Comparison of ENCODE assay signal across 8 cellular contexts in the genomic region with DNA sequence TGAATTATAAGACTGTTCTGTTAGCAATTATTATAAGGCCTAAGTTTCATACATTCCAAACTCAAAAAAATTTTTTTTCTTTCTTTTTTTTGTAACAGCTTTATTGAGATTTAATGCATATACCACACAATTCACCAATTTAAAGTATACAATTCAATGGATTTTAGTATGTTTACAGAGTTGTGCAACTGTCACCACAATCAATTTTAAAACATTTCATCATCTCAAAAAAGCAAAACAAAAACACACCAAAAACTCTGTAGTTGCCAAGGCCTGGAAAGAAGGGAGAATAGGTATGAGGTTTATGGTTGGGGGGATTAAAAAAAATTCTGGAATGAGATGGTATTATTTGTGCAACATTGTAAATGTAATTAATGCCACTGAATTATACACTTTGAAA. TPM values are rescaled to one million over a fixed set of nuclear protein-coding genes. Genes with fewer than 3 reads are reported as not detected.
A peak's percentile ranks its signal among the peaks of the same experiment; 100 is the strongest.
DNase-seq lines count a peak whose midpoint lies in the region; ATAC-seq, FAIRE-seq and TF ChIP-seq lines count a peak whose summit lies in the region.
"Not testable (repeated sequence)": the region's sequence is repeated elsewhere in the genome, so short reads cannot be mapped to it uniquely, and the experiment has no call there.

No MANE protein-coding gene starts in this region.

- not testable (repeated sequence) for TF ChIP-seq EP300 in K562 (IDR thresholded peaks at IDR 0.05; ENCODE audit: low read length)

- not testable (repeated sequence) for H3K27ac ChIP-seq in K562 (ENCODE audit: extremely low read depth, low read depth, low read length); kidney (ENCODE audit: low read depth in 2 of 2, low read length in 2 of 2); right lobe of liver
- H3K27ac ChIP-seq in gastrocnemius medialis = peak overlapping the region in 3 of 4 donors; percentile 43 to 65 (median 64)

- ATAC-seq in K562, gastrocnemius medialis: not testable (repeated sequence)
- ATAC-seq in right lobe of liver = peak in 3 of 4 donors; percentile 40 to 74 (median 61)

- H3K9ac ChIP-seq in K562 (ENCODE audit: insufficient read depth in 1 of 2, low read depth in 2 of 2, low read length in 2 of 2); kidney (ENCODE audit: low read length in 2 of 2): not testable (repeated sequence)

- not testable (repeated sequence) for H3K27me3 ChIP-seq in K562 (ENCODE audit: control insufficient read depth in 2 of 2, insufficient read depth in 2 of 2, low read length in 2 of 2); right lobe of liver; gastrocnemius medialis

- not testable (repeated sequence) for BruUV-seq in K562 (replicated peaks; lab: Mats Ljungman, UMichigan)

- not testable (repeated sequence) for H3K9me3 ChIP-seq in K562 (replicated peaks; ENCODE audit: control insufficient read depth, insufficient read depth, low read depth, low read length); kidney (ENCODE audit: control insufficient read depth in 1 of 2, low read length in 2 of 2); right lobe of liver; gastrocnemius medialis

- in situ Hi-C loops in K562 (cut with MboI) = not testable (repeated sequence)
- in situ Hi-C loops in gastrocnemius medialis (cut with MboI; ENCODE audit: low sequenced_read_pairs in 4 of 4) = loop anchor here in 2 of 4 donors (10.0 to 25.0 kb wide), 2 partner anchors 117 to 314 kb away; no protein-coding TSS in a partner anchor

- not testable (repeated sequence) for H3K9me1 ChIP-seq in K562 (ENCODE audit: control insufficient read depth, insufficient read depth, low read length)

- POLR2A ChIA-PET in K562 (lab: Yijun Ruan, JAX) = not testable (repeated sequence)

- H3K36me3 ChIP-seq in K562 (ENCODE audit: control insufficient read depth, insufficient read depth, low read length); kidney (ENCODE audit: control insufficient read depth in 1 of 2, insufficient read depth in 2 of 2, low read length in 2 of 2); right lobe of liver: not testable (repeated sequence)
- peaks cover 0 to 46% of the 10 kb centered on the region in 2 donors for H3K36me3 ChIP-seq in gastrocnemius medialis

- TF ChIP-seq RAD21 in K562 (CRISPR knock-in tag; conservative IDR thresholded peaks at IDR 0.05 in 1 of 2, IDR thresholded peaks at IDR 0.05 in 1 of 2) = not testable (repeated sequence)

- not testable (repeated sequence) for H3K4me3 ChIP-seq in K562; kidney (ENCODE audit: low read length in 2 of 2); right lobe of liver; gastrocnemius medialis

- not testable (repeated sequence) for H2AFZ ChIP-seq in K562 (ENCODE audit: low read depth, low read length)

- FAIRE-seq in D721Med (lab: Jason Lieb, UNC) (peak; percentile 84), GM12892 (lab: Jason Lieb, UNC) (peak; percentile 66), HTR-8/SVneo (lab: Jason Lieb, UNC) (peak; percentile 16), K562 (lab: Jason Lieb, UNC) (peak; percentile 26), endometrium (lab: Jason Lieb, UNC) (peak; percentile 67), kidney (lab: Jason Lieb, UNC) (peak; percentile 61)

- TF ChIP-seq POLR2A in GM12892 (IDR thresholded peaks at IDR 0.05; ENCODE audit: low read depth, low read length); K562 (conservative IDR thresholded peaks at IDR 0.05); right lobe of liver (IDR thresholded peaks at IDR 0.05); gastrocnemius medialis (IDR thresholded peaks at IDR 0.05): not testable (repeated sequence)

- H4K20me1 ChIP-seq in K562 (replicated peaks; ENCODE audit: control insufficient read depth, insufficient read depth, low read length) = not testable (repeated sequence)

- not testable (repeated sequence) for H3K79me2 ChIP-seq in K562 (ENCODE audit: control insufficient read depth, insufficient read depth, low read length)

- H3K4me1 ChIP-seq in K562 (replicated peaks in 1 of 2; ENCODE audit: control insufficient read depth in 2 of 2, insufficient read depth in 2 of 2, low read length in 2 of 2); kidney (ENCODE audit: control insufficient read depth in 1 of 2, insufficient read depth in 1 of 2, low read depth in 1 of 2, low read length in 2 of 2); right lobe of liver; gastrocnemius medialis: not testable (repeated sequence)

- intact Hi-C loops in K562 (cut with micrococcal nuclease) = loop anchor here (5.0 kb wide), 1 partner anchor 84 kb away; no protein-coding TSS in a partner anchor
- intact Hi-C loops in kidney (cut with DNase I); right lobe of liver (cut with DNase I); gastrocnemius medialis (cut with DNase I; ENCODE audit: low total_unique reads): not testable (repeated sequence)

- not testable (repeated sequence) for DNase-seq in D721Med (ENCODE audit: insufficient read length, low spot score); GM12892 (ENCODE audit: insufficient read length); HTR-8/SVneo (ENCODE audit: insufficient read length, low spot score); K562 (ENCODE audit: extremely low read depth in 1 of 4, low spot score in 3 of 4); kidney; right lobe of liver; gastrocnemius medialis

- H3K4me2 ChIP-seq in K562 (ENCODE audit: insufficient read depth, low read length) = not testable (repeated sequence)

- TF ChIP-seq CTCF in D721Med (IDR thresholded peaks at IDR 0.05; ENCODE audit: insufficient read depth, missing control alignments); K562 (IDR thresholded peaks at IDR 0.05 in 2 of 3, conservative IDR thresholded peaks at IDR 0.05 in 1 of 3; ENCODE audit: insufficient read depth in 2 of 3, low read depth in 1 of 3, low read length in 3 of 3); kidney (IDR thresholded peaks at IDR 0.05; ENCODE audit: borderline replicate concordance, extremely low read depth, insufficient read depth); right lobe of liver (IDR thresholded peaks at IDR 0.05); gastrocnemius medialis (IDR thresholded peaks at IDR 0.05 in 4 of 5, conservative IDR thresholded peaks at IDR 0.05 in 1 of 5): not testable (repeated sequence)

- CTCF ChIA-PET in K562 (lab: Yijun Ruan, JAX; ENCODE audit: low intra/inter-chr PET ratio) = not testable (repeated sequence)

TF ChIP-seq in K562, 482 proteins besides CTCF, POLR2A, EP300 and RAD21:
- peak; percentile 40 to 64; a peak in 2 of 4 replicates for TF ChIP-seq TRIM24 (IDR thresholded peaks at IDR 0.05)
- TF ChIP-seq CEBPG (CRISPR knock-in tag; IDR thresholded peaks at IDR 0.05) = not testable (repeated sequence)
- 0 out of 4 replicates have a peak, but pooled peaks of 1 of the 2 experiments have one; percentile 20 for TF ChIP-seq CEBPG (tag; conservative IDR thresholded peaks at IDR 0.05 in 1 of 2, IDR thresholded peaks at IDR 0.05 in 1 of 2)
- peak; percentile 40; the same call in 1 of the 2 replicates for TF ChIP-seq CEBPB (tag; IDR thresholded peaks at IDR 0.05)

RNA-seq across cellular contexts. Expression of gene NEB, which starts 36.1 kb away (rescaled TPM):
- polyA plus RNA-seq in GM12892 (2012; ENCODE audit: missing spikeins) = 1.7 TPM
- total RNA-seq in K562 (2011; cell fraction: chromatin; rRNA removed; ENCODE audit: low replicate concordance) = 1.6 and 8.7 TPM in 2 replicates
- 0.50 and 1.4 TPM in 2 replicates for total RNA-seq in K562 (2011; cell fraction: nucleolus; rRNA removed)
- total RNA-seq in K562 (2011; cell fraction: nucleoplasm; rRNA removed) = 2.7 and 3.7 TPM in 2 replicates
- total RNA-seq in K562 (2014; rRNA removed) (2.7 and 3.8 TPM in 2 replicates), K562 (2014; rRNA removed; fragmentation: Illumina TruSeq; extraction: Trizol) (3.8 and 5.1 TPM in 2 replicates), K562 (2015; rRNA removed; fragmentation: Illumina TruSeq; extraction: Trizol) (3.6 and 4.4 TPM in 2 replicates), K562 (2021) (2.2 and 2.5 TPM in 2 replicates), kidney (0.88 TPM), right lobe of liver (10 to 100 TPM in 3 of 6 experiments, 1 to 10 TPM in 3; 1.3 to 23.1 (median 9.2) TPM), gastrocnemius medialis (1,000 to 10,000 TPM; 6,824 to 7,704 (median 7,108) TPM)
- polyA plus RNA-seq in K562 (2011; rRNA removed) (0.65 and 1.7 TPM in 2 replicates), K562 (2014; fragmentation: Illumina TruSeq; extraction: Trizol) (3.2 and 3.7 TPM in 2 replicates), K562 (2014; fragmentation: Nextera tagmentation; extraction: Ambion mirVana) (1 to 10 TPM; 1.7 to 3.4 TPM), K562 (2014; rRNA removed) (2.9 and 8.3 TPM in 2 replicates), kidney (ENCODE audit: insufficient read depth, low read depth, low replicate concordance) (1.6 TPM)
- polyA plus RNA-seq in K562 (2011; cell fraction: cytosol; rRNA removed) = 0.49 and 0.63 TPM in 2 replicates
- 2.0 and 2.9 TPM in 2 replicates for polyA plus RNA-seq in K562 (2011; cell fraction: nucleus; rRNA removed)
- 3.9 and 12.9 TPM in 2 replicates for polyA plus RNA-seq in K562 (2012)
- polyA minus RNA-seq in K562 (2011; rRNA and poly(A)+ RNA removed) = 2.6 and 3.6 TPM in 2 replicates
- 1.2 and 1.7 TPM in 2 replicates for polyA minus RNA-seq in K562 (2011; cell fraction: cytosol; rRNA and poly(A)+ RNA removed)
- polyA minus RNA-seq in K562 (2011; cell fraction: nucleus; rRNA and poly(A)+ RNA removed) = 4.2 and 4.4 TPM in 2 replicates

Comparison
In these comparisons a context has a peak if more than half of its experiments do, and no peak if none do; other contexts are left out.
1. RNA of gene NEB, which starts 36.1 kb away (total RNA-seq): 6,824 to 7,704 TPM in gastrocnemius medialis; 1.3 to 23.1 TPM in right lobe of liver, 0.50 to 8.7 TPM in K562 and 0.88 TPM in kidney (single experiment); every median in the first group is over 100 times any median in the second.